In the genomic region with DNA sequence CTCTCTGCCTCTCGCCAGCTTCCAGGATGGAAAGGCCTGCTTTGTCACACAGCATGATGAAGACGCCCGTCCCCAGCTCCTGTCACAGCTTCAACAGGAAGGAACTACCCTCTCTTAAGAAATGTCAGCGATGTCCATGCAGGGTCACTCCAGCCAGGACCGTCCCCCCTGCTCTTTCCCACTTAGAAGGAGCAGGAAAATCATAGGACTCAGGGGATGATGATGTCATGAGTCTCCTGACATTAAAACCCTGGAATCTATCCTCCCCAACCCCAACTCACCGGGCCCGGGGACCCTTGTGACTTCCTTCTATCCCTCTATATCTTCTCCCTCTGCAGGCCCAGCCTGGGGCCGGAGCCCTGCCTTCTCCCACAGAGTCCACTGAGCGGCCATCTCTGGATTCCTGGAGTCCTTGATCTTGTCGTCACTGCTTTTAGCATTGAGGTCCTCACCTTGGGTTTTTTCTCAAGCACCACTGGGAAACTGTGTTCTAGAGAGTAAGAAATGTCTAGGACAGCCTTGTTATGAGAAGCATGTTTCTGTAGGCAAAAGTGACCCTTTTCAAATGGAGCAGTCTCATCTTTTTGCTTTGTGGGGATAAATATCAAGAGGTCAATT, we compare ENCODE assay signal across 19 cellular contexts. TPM values are rescaled to one million over a fixed set of nuclear protein-coding genes. Genes with fewer than 3 reads are reported as not detected.
"Had no signal": no experiment of that assay in that cellular context is flagged by ENCODE, and none has a peak within 500 bp of the region (broad histone marks: within the 10 kb centered on the region; RNA-seq: fewer than 3 reads in every experiment).

No MANE protein-coding gene starts in this region.

- H3K9me3 Mint-ChIP-seq: immature natural killer cell, memory B cell, nephron had no signal

- H3K4me1 ChIP-seq: foreskin keratinocyte, lower lobe of right lung, tibial artery, upper lobe of right lung, vagina had no signal

- H3K4me2 ChIP-seq: smooth muscle cell had no signal

- H3K27me3 Mint-ChIP-seq: memory B cell, naive B cell had no signal

- H3K4me3 Mint-ChIP-seq: memory B cell, nephron had no signal

- DNase-seq: effector memory CD4-positive, alpha-beta T cell; foreskin keratinocyte; immature natural killer cell; kidney; left cardiac atrium; left ventricle myocardium inferior; lower lobe of right lung; midbrain; naive B cell; right cardiac atrium; stimulated activated CD4-positive, alpha-beta T cell treated with anti-CD3 and anti-CD28 coated beads, Interleukin-2, amount 100 ng/mL, for 48 hours; stimulated activated naive CD8-positive, alpha-beta T cell treated with anti-CD3 and anti-CD28 coated beads, Interleukin-15, Interleukin-2, amounts not matched to agents 100 U/mL and 50 U/mL, for 24 hours; tibial artery; upper lobe of right lung had no signal

- H3K36me3 ChIP-seq: left ventricle myocardium inferior, lower lobe of right lung, tibial artery, upper lobe of right lung, vagina had no signal

- H3K36me3 Mint-ChIP-seq: immature natural killer cell, memory B cell, naive B cell had no signal

- H3K27me3 ChIP-seq: upper lobe of right lung, vagina had no signal

- H3K27ac Mint-ChIP-seq: memory B cell had no signal

- H3K4me3 ChIP-seq: left ventricle myocardium inferior, lower lobe of right lung, smooth muscle cell, tibial artery, upper lobe of right lung, vagina had no signal

- H3K27ac ChIP-seq: epithelial cell of prostate, foreskin keratinocyte, left ventricle myocardium inferior, lower lobe of right lung, tibial artery, upper lobe of right lung, vagina had no signal

- H3K9me3 ChIP-seq: left ventricle myocardium inferior, lower lobe of right lung, tibial artery, upper lobe of right lung, vagina had no signal

RNA-seq across cellular contexts. Expression of a gene that starts 50.9 kb away (rescaled TPM):
- total RNA-seq: smooth muscle cell had no signal
